In the genomic region with DNA sequence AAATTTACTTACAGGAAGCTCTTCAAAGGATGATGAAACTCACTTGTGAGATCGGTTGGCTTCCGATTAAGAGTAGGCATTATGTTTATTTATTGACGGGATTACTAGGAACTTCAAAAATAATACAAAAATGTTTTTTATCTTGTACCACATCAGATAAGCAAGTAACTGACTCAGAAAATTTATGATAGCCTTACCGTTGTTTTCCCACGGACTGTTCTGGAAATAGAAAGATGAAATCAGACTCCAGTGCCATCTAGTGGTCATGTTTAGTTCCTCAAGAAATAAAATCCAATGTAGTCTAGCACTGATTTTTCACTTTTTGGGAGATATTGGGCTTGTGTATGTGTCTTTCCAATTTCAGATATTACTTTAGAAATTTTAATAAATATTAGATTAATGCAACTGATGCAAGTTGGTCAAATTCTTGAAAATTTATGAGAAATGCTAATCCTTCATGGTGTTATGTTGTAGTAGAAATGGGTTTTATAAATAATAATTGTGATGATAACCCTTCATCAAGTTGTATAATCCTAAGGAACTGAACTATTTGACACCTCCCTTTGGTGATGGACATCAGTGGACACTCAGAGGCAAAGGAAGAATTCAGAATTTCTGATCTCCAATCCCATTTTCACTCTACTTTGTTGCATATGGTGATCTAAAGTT, we compare ENCODE assay signal across 8 cellular contexts.
A peak's percentile ranks its signal among the peaks of the same experiment; 100 is the strongest.
DNase-seq lines count a peak whose midpoint lies in the region; ATAC-seq, FAIRE-seq and TF ChIP-seq lines count a peak whose summit lies in the region.

No MANE protein-coding gene starts in this region.

- DNase-seq in NCI-H1694 (lab: John Stamatoyannopoulos, UW) (peak; percentile 60), heart right ventricle (peak in 1 of 2 donors; percentile 13), sciatic nerve (ENCODE audit: low spot score) (no peak)
- no peak for DNase-seq in activated naive CD8-positive, alpha-beta T cell treated with anti-CD3 and anti-CD28 coated beads for 36 hours

- H3K36me3 Mint-ChIP-seq in activated naive CD8-positive, alpha-beta T cell treated with anti-CD3 and anti-CD28 coated beads for 36 hours = no peaks in the 10 kb centered on the region

- peak overlapping the region in 1 of 10 donors; percentile 16 for H3K27ac ChIP-seq in heart right ventricle

- no peaks in the 10 kb centered on the region for H3K27me3 Mint-ChIP-seq in activated naive CD8-positive, alpha-beta T cell treated with anti-CD3 and anti-CD28 coated beads for 36 hours

- FAIRE-seq in A204.1 (lab: Jason Lieb, UNC) (peak; percentile 99), G401.6 (lab: Jason Lieb, UNC) (peak; percentile 89)

- 14 to 24% methylated on average over 5 of the region's 5 CpGs for WGBS in heart right ventricle, 2 donors

- peak overlapping the region; percentile 25 for H3K4me3 Mint-ChIP-seq in activated naive CD8-positive, alpha-beta T cell treated with anti-CD3 and anti-CD28 coated beads for 36 hours

- peaks cover 17% of the 10 kb centered on the region for H3K4me1 Mint-ChIP-seq in activated naive CD8-positive, alpha-beta T cell treated with anti-CD3 and anti-CD28 coated beads for 36 hours

- H3K9me3 Mint-ChIP-seq in activated naive CD8-positive, alpha-beta T cell treated with anti-CD3 and anti-CD28 coated beads for 36 hours = peaks cover 2% of the 10 kb centered on the region

- peak overlapping the region in 1 of 10 donors; percentile 18 for H3K4me3 ChIP-seq in heart right ventricle

- peaks cover 0 to 20% (median 0%) of the 10 kb centered on the region in 9 donors for H3K4me1 ChIP-seq in heart right ventricle

- H3K36me3 ChIP-seq in heart right ventricle = no peaks in the 10 kb centered on the region

- H3K27me3 ChIP-seq in heart right ventricle = no peaks in the 10 kb centered on the region

- H3K9me3 ChIP-seq in heart right ventricle = no peaks in the 10 kb centered on the region

- ATAC-seq in heart right ventricle (peak in 4 of 8 donors; percentile 42 to 62 (median 53)), sciatic nerve (peak; percentile 74), GM21447 (IDR thresholded peaks at IDR 0.05; ENCODE audit: unreplicated experiment) (no peak), GM21717 (IDR thresholded peaks at IDR 0.05; ENCODE audit: unreplicated experiment) (no peak)

- intact Hi-C loops in heart right ventricle (cut with DNase I) = loop anchor here (1.0 to 10.0 kb wide), 13 partner anchors 140 to 470 kb away; no protein-coding TSS in a partner anchor
- intact Hi-C loops in sciatic nerve (cut with DNase I) = loop anchor here (10.0 kb wide), 1 partner anchor 470 kb away; no protein-coding TSS in a partner anchor

- no peak overlapping the region for H3K27ac Mint-ChIP-seq in activated naive CD8-positive, alpha-beta T cell treated with anti-CD3 and anti-CD28 coated beads for 36 hours

- TF ChIP-seq CTCF in heart right ventricle (IDR thresholded peaks at IDR 0.05) = peak; percentile 66 to 89 (median 80)
